ENCODE assay signal across 13 cellular contexts in genomic region chr13:35283856-35284255, GRCh38.
DNase-seq lines count a peak whose midpoint lies in the region; ATAC-seq and TF ChIP-seq lines count a peak whose summit lies in the region.
"Had no signal": no experiment of that assay in that cellular context is flagged by ENCODE, and none has a peak within 500 bp of the region (broad histone marks: within the 10 kb centered on the region; RNA-seq: fewer than 3 reads in every experiment).

No MANE protein-coding gene starts in this region.

- peak; percentile 55 for ATAC-seq in HG02885 (IDR thresholded peaks at IDR 0.05; ENCODE audit: poor library complexity, unreplicated experiment)
- no peak for ATAC-seq in left lobe of liver
- ATAC-seq: activated CD8-positive, alpha-beta memory T cell treated with anti-CD3 and anti-CD28 coated beads, Interleukin-2, amount 10 ng/mL, durations not matched to agents 7 days and 5 days; natural killer cell treated with Interleukin-12 subunit alpha and Interleukin-12 subunit beta and Interleukin-15 and Interleukin-18, amount 100 ng/mL, for 72 hours; Right ventricle myocardium inferior; sciatic nerve had no signal

- no peak overlapping the region for H3K4me3 ChIP-seq in foreskin fibroblast (ENCODE audit: low read depth in 1 of 2, low read length in 2 of 2)

- DNase-seq in Daoy (ENCODE audit: low read depth) (peak; percentile 0), NCI-H748 (lab: John Stamatoyannopoulos, UW; ENCODE audit: unreplicated experiment) (peak; percentile 88), foreskin fibroblast (peak; percentile 1 to 6), MV-4-11 (lab: John Stamatoyannopoulos, UW) (no peak), activated gamma-delta T cell (lab: John Stamatoyannopoulos, UW) (no peak), left lobe of liver (ENCODE audit: low spot score) (no peak)
- no peak for DNase-seq in stimulated activated CD4-positive, alpha-beta T cell treated with anti-CD3 and anti-CD28 coated beads, Interleukin-2, amount 100 ng/mL, for 48 hours
- DNase-seq: activated CD8-positive, alpha-beta memory T cell treated with anti-CD3 and anti-CD28 coated beads, Interleukin-2, amount 10 ng/mL, durations not matched to agents 7 days and 5 days; NCI-H1436 treated with DMSO at 0.1 percent for 48 hours had no signal

- TF ChIP-seq CTCF in foreskin fibroblast (IDR thresholded peaks at IDR 0.05; ENCODE audit: low read depth, low read length): no peak

Comparison
In these comparisons a context has a peak if more than half of its experiments do, and no peak if none do; other contexts are left out.
1. DNase-seq: peak in Daoy (single experiment), NCI-H748 (single experiment) and foreskin fibroblast (2 of 2); none in MV-4-11 (single experiment), activated gamma-delta T cell (single experiment), stimulated activated CD4-positive, alpha-beta T cell treated with anti-CD3 and anti-CD28 coated beads, Interleukin-2, amount 100 ng/mL, for 48 hours (0 of 2) and left lobe of liver (single experiment).